8 cellular contexts compared by ENCODE assay signal in genomic region chr1:75725861-75726361, GRCh38. TPM values are rescaled to one million over a fixed set of nuclear protein-coding genes. Genes with fewer than 3 reads are reported as not detected.
DNase-seq lines count a peak whose midpoint lies in the region; ATAC-seq, FAIRE-seq and TF ChIP-seq lines count a peak whose summit lies in the region.

No MANE protein-coding gene starts in this region.

- H3K27me3 ChIP-seq in cardiac muscle cell (no peaks in the 10 kb centered on the region), keratinocyte (ENCODE audit: control insufficient read depth, extremely low read depth, insufficient read depth, low read length) (no peaks in the 10 kb centered on the region), tibial artery (no peaks in the 10 kb centered on the region)

- no peaks in the 10 kb centered on the region for H3K9me3 Mint-ChIP-seq in activated CD8-positive, alpha-beta T cell treated with anti-CD3 and anti-CD28 coated beads for 36 hours

- POLR2A ChIA-PET in activated CD8-positive, alpha-beta T cell treated with anti-CD3 and anti-CD28 coated beads for 36 hours (lab: Charles Lee): interaction anchor here (0.9 kb wide), 1 partner anchor 61 kb away, joined by 3 read pairs; no protein-coding TSS in a partner anchor

- H3K4me1 ChIP-seq in cardiac muscle cell (ENCODE audit: low read depth): peaks cover 16% of the 10 kb centered on the region
- peaks cover 19% of the 10 kb centered on the region for H3K4me1 ChIP-seq in keratinocyte (ENCODE audit: control insufficient read depth, extremely low read depth, insufficient read depth, low read length)
- peaks cover 0 to 31% (median 2%) of the 10 kb centered on the region in 4 donors for H3K4me1 ChIP-seq in tibial artery

- H3K27me3 Mint-ChIP-seq in activated CD8-positive, alpha-beta T cell treated with anti-CD3 and anti-CD28 coated beads for 36 hours: no peaks in the 10 kb centered on the region

- H3K4me1 Mint-ChIP-seq in activated CD8-positive, alpha-beta T cell treated with anti-CD3 and anti-CD28 coated beads for 36 hours (ENCODE audit: low read depth): peaks cover 37% of the 10 kb centered on the region

- dilution Hi-C loops in keratinocyte (cut with MboI; ENCODE audit: extremely low pct_ligation_motif_present, low sequenced_read_pairs): no loop called here

- no peaks in the 10 kb centered on the region for H3K36me3 ChIP-seq in cardiac muscle cell
- H3K36me3 ChIP-seq in keratinocyte (ENCODE audit: control insufficient read depth in 2 of 2, extremely low read depth in 1 of 2, insufficient read depth in 2 of 2, low read length in 2 of 2): no peaks in the 10 kb centered on the region
- H3K36me3 ChIP-seq in tibial artery: no peaks in the 10 kb centered on the region

- peak overlapping the region; percentile 85 for H3K9ac ChIP-seq in keratinocyte (ENCODE audit: control insufficient read depth, extremely low read depth, insufficient read depth, low read length)

- peaks cover 14% of the 10 kb centered on the region for H3K36me3 Mint-ChIP-seq in activated CD8-positive, alpha-beta T cell treated with anti-CD3 and anti-CD28 coated beads for 36 hours (ENCODE audit: low read depth)

- H3K79me2 ChIP-seq in keratinocyte (ENCODE audit: control insufficient read depth, insufficient read depth, low read length): peaks cover 40% of the 10 kb centered on the region

- peak overlapping the region; percentile 78 for H3K4me2 ChIP-seq in keratinocyte (ENCODE audit: control insufficient read depth, extremely low read depth, insufficient read depth, low read depth, low read length)

- no peak for TF ChIP-seq CTCF in cardiac muscle cell (IDR thresholded peaks at IDR 0.05; ENCODE audit: low read depth, low read length)
- TF ChIP-seq CTCF in activated CD8-positive, alpha-beta T cell treated with anti-CD3 and anti-CD28 coated beads for 36 hours (IDR thresholded peaks at IDR 0.05): no peak
- no peak for TF ChIP-seq CTCF in keratinocyte (optimal IDR thresholded peaks at IDR 0.05 in 1 of 3, IDR thresholded peaks at IDR 0.05 in 1 of 3, conservative IDR thresholded peaks at IDR 0.05 in 1 of 3; ENCODE audit: extremely low read depth in 1 of 3, insufficient read depth in 2 of 3, low read length in 3 of 3)
- TF ChIP-seq CTCF in tibial artery (IDR thresholded peaks at IDR 0.05): no peak

- no peak for DNase-seq in cardiac muscle cell (ENCODE audit: low read depth in 1 of 2, low spot score in 1 of 2)
- no peak for DNase-seq in left cardiac atrium
- no peak for DNase-seq in activated CD8-positive, alpha-beta T cell treated with anti-CD3 and anti-CD28 coated beads for 36 hours
- DNase-seq in keratinocyte (ENCODE audit: low read depth, low spot score): no peak
- no peak for DNase-seq in tibial artery
- no peak for DNase-seq in NCI-H2171 (lab: John Stamatoyannopoulos, UW)
- no peak for DNase-seq in H4 (ENCODE audit: low spot score)

- H3K27ac ChIP-seq in cardiac muscle cell (peak overlapping the region; percentile 88), keratinocyte (ENCODE audit: control insufficient read depth, insufficient read depth, low read length) (no peak overlapping the region), tibial artery (peak overlapping the region; percentile 81 to 93)

- peak overlapping the region; percentile 100 for H3K4me3 Mint-ChIP-seq in activated CD8-positive, alpha-beta T cell treated with anti-CD3 and anti-CD28 coated beads for 36 hours

- no peak overlapping the region for H3K27ac Mint-ChIP-seq in activated CD8-positive, alpha-beta T cell treated with anti-CD3 and anti-CD28 coated beads for 36 hours

- FAIRE-seq in keratinocyte (lab: Jason Lieb, UNC): no peak

- no peak overlapping the region for H2AFZ ChIP-seq in keratinocyte (ENCODE audit: control insufficient read depth, low read length)

- CTCF ChIA-PET in activated CD8-positive, alpha-beta T cell treated with anti-CD3 and anti-CD28 coated beads for 36 hours (lab: Charles Lee): no interaction called here

- H4K20me1 ChIP-seq in keratinocyte (ENCODE audit: control insufficient read depth, extremely low read depth, insufficient read depth, low read length): no peaks in the 10 kb centered on the region

- intact Hi-C loops in left cardiac atrium (cut with DNase I): no loop called here
- intact Hi-C loops in activated CD8-positive, alpha-beta T cell treated with anti-CD3 and anti-CD28 coated beads for 36 hours (cut with micrococcal nuclease): no loop called here
- intact Hi-C loops in tibial artery (cut with DNase I; ENCODE audit: low total_unique reads): loop anchor here (2.0 kb wide), 1 partner anchor 59 kb away; no protein-coding TSS in a partner anchor

- no peaks in the 10 kb centered on the region for H3K9me3 ChIP-seq in cardiac muscle cell (ENCODE audit: low read depth)
- no peaks in the 10 kb centered on the region for H3K9me3 ChIP-seq in keratinocyte (ENCODE audit: control insufficient read depth, low read depth, low read length)
- H3K9me3 ChIP-seq in tibial artery: no peaks in the 10 kb centered on the region

- ATAC-seq in left cardiac atrium (no peak), HG02884 (IDR thresholded peaks at IDR 0.05; ENCODE audit: unreplicated experiment) (no peak)
- no peak for ATAC-seq in activated CD8-positive, alpha-beta T cell treated with anti-CD3 and anti-CD28 coated beads for 36 hours

- H3K4me3 ChIP-seq in cardiac muscle cell (peak overlapping the region; percentile 73), keratinocyte (ENCODE audit: control insufficient read depth in 2 of 3, extremely low read depth in 1 of 3, insufficient read depth in 2 of 3, low read depth in 1 of 3, low read length in 3 of 3) (peak overlapping the region in 2 of 3 experiments; percentile 84 to 94), tibial artery (peak overlapping the region; percentile 80 to 89)

- peaks cover 3% of the 10 kb centered on the region for H3K9me1 ChIP-seq in keratinocyte (ENCODE audit: control insufficient read depth, extremely low read depth, insufficient read depth, low read length)

RNA-seq across cellular contexts. Expression of gene ACADM, which starts 1.4 kb away (rescaled TPM):
- 63.3 and 65.0 TPM in 2 replicates for total RNA-seq in cardiac muscle cell
- 96.9 and 106 TPM in 2 replicates for polyA plus RNA-seq in cardiac muscle cell
- 100 to 1,000 TPM; 164 to 212 TPM for total RNA-seq in left cardiac atrium
- 10 to 100 TPM; 47.5 to 49.8 TPM for total RNA-seq in activated CD8-positive, alpha-beta T cell treated with anti-CD3 and anti-CD28 coated beads for 36 hours
- polyA plus RNA-seq in keratinocyte: 26.8 to 52.2 TPM (median 29.3 TPM) in 3 replicates
- polyA plus RNA-seq in keratinocyte (2011; ENCODE audit: low read depth): 18.8 TPM
- 25.2 and 36.8 TPM in 2 replicates for polyA plus RNA-seq in keratinocyte (2011; cell fraction: cytosol; rRNA removed)
- polyA plus RNA-seq in keratinocyte (2011; cell fraction: nucleus; rRNA removed): 29.1 and 38.0 TPM in 2 replicates
- 16.3 and 30.5 TPM in 2 replicates for polyA plus RNA-seq in keratinocyte (2012; ENCODE audit: low replicate concordance)
- polyA minus RNA-seq in keratinocyte: 2.1 to 25.8 TPM (median 11.9 TPM) in 3 replicates
- polyA minus RNA-seq in keratinocyte (2011; cell fraction: cytosol; rRNA and poly(A)+ RNA removed): 15.2 TPM
- polyA minus RNA-seq in keratinocyte (2011; cell fraction: nucleus; rRNA and poly(A)+ RNA removed): 13.8 and 23.2 TPM in 2 replicates
- total RNA-seq in H4 (2014; rRNA removed; shearing (Covaris generic)): 11.5 and 26.5 TPM in 2 replicates
